In genomic region chr9:33289501-33289900, GRCh38 we compare ENCODE assay signal across 8 cellular contexts. TPM values are rescaled to one million over a fixed set of nuclear protein-coding genes. Genes with fewer than 3 reads are reported as not detected.
DNase-seq lines count a peak whose midpoint lies in the region; ATAC-seq, FAIRE-seq and TF ChIP-seq lines count a peak whose summit lies in the region.

No MANE protein-coding gene starts in this region.

- H3K4me3 Mint-ChIP-seq in activated T-helper 1 cell treated with anti-CD3 and anti-CD28 coated beads, Interleukin-12 subunit alpha, Interleukin-12 subunit beta, Interleukin-2, Interleukin-4 antibody, amounts not matched to agents 30 ng/mL and 10 ng/mL and 1 ng/mL, durations not matched to agents 14 hours and 24 hours and 36 hours = peak overlapping the region; percentile 93

- no peaks in the 10 kb centered on the region for H3K27me3 Mint-ChIP-seq in activated T-helper 1 cell treated with anti-CD3 and anti-CD28 coated beads, Interleukin-12 subunit alpha, Interleukin-12 subunit beta, Interleukin-2, Interleukin-4 antibody, amounts not matched to agents 30 ng/mL and 10 ng/mL and 1 ng/mL, durations not matched to agents 14 hours and 24 hours and 36 hours (ENCODE audit: insufficient read depth)

- FAIRE-seq in D721Med (lab: Jason Lieb, UNC) = no peak

- H3K27ac ChIP-seq in cardiac muscle cell (peak overlapping the region; percentile 96), heart right ventricle (peak overlapping the region; percentile 94 to 100 (median 98)), gastrocnemius medialis (peak overlapping the region; percentile 93 to 100 (median 94))

- DNase-seq in cardiac muscle cell (ENCODE audit: low read depth in 1 of 2, low spot score in 1 of 2) (peak in 1 of 2 donors; percentile 20), cardiac septum (ENCODE audit: low spot score) (no peak), heart right ventricle (peak; percentile 13 to 21), gastrocnemius medialis (no peak), SW 1271 (lab: John Stamatoyannopoulos, UW) (no peak), D721Med (ENCODE audit: insufficient read length, low spot score) (no peak)
- DNase-seq in activated T-helper 1 cell treated with anti-CD3 and anti-CD28 coated beads, Interleukin-12 subunit alpha, Interleukin-12 subunit beta, Interleukin-2, Interleukin-4 antibody, amounts not matched to agents 30 ng/mL and 10 ng/mL and 1 ng/mL, durations not matched to agents 14 hours and 24 hours and 36 hours (ENCODE audit: low spot score) = no peak

- H3K4me3 ChIP-seq in cardiac muscle cell (peak overlapping the region; percentile 61), heart right ventricle (peak overlapping the region; percentile 59 to 94 (median 79)), gastrocnemius medialis (peak overlapping the region; percentile 69 to 90 (median 76))

- WGBS in heart right ventricle, 2 donors = 12 to 14% methylated on average over 9 to 11 of the region's 12 CpGs

- intact Hi-C loops in cardiac septum (cut with DNase I) = loop anchor here (10.0 kb wide), 1 partner anchor 185 kb away; the partner anchor contains the start of gene NOL6
- intact Hi-C loops in activated T-helper 1 cell treated with anti-CD3 and anti-CD28 coated beads, Interleukin-12 subunit alpha, Interleukin-12 subunit beta, Interleukin-2, Interleukin-4 antibody, amounts not matched to agents 30 ng/mL and 10 ng/mL and 1 ng/mL, durations not matched to agents 14 hours and 24 hours and 36 hours (cut with micrococcal nuclease) = no loop called here
- intact Hi-C loops in heart right ventricle (cut with DNase I) = loop anchor here in 7 of 10 donors (5.0 to 10.0 kb wide), 4 partner anchors 128 to 183 kb away; partner anchors contain the start of gene NOL6 (in 1 of the 7)
- intact Hi-C loops in gastrocnemius medialis (cut with DNase I; ENCODE audit: low total_unique reads) = loop anchor here (5.0 to 10.0 kb wide), 3 partner anchors 83 to 178 kb away; partner anchors contain the start of gene AQP7

- H3K9me3 Mint-ChIP-seq in activated T-helper 1 cell treated with anti-CD3 and anti-CD28 coated beads, Interleukin-12 subunit alpha, Interleukin-12 subunit beta, Interleukin-2, Interleukin-4 antibody, amounts not matched to agents 30 ng/mL and 10 ng/mL and 1 ng/mL, durations not matched to agents 14 hours and 24 hours and 36 hours = no peaks in the 10 kb centered on the region

- ATAC-seq in heart right ventricle (peak in 7 of 8 donors; percentile 0 to 40 (median 14)), gastrocnemius medialis (peak in 1 of 2 donors; percentile 4), HG03095 (IDR thresholded peaks at IDR 0.05; ENCODE audit: unreplicated experiment) (no peak)

- no peaks in the 10 kb centered on the region for H3K9me3 ChIP-seq in cardiac muscle cell (ENCODE audit: low read depth)
- H3K9me3 ChIP-seq in heart right ventricle = no peaks in the 10 kb centered on the region
- H3K9me3 ChIP-seq in gastrocnemius medialis = no peaks in the 10 kb centered on the region

- peak overlapping the region; percentile 100 for H3K27ac Mint-ChIP-seq in activated T-helper 1 cell treated with anti-CD3 and anti-CD28 coated beads, Interleukin-12 subunit alpha, Interleukin-12 subunit beta, Interleukin-2, Interleukin-4 antibody, amounts not matched to agents 30 ng/mL and 10 ng/mL and 1 ng/mL, durations not matched to agents 14 hours and 24 hours and 36 hours

- H3K36me3 Mint-ChIP-seq in activated T-helper 1 cell treated with anti-CD3 and anti-CD28 coated beads, Interleukin-12 subunit alpha, Interleukin-12 subunit beta, Interleukin-2, Interleukin-4 antibody, amounts not matched to agents 30 ng/mL and 10 ng/mL and 1 ng/mL, durations not matched to agents 14 hours and 24 hours and 36 hours (ENCODE audit: low read depth) = peaks cover 23% of the 10 kb centered on the region

- TF ChIP-seq CTCF in cardiac muscle cell (IDR thresholded peaks at IDR 0.05; ENCODE audit: low read depth, low read length) = no peak
- no peak for TF ChIP-seq CTCF in heart right ventricle (IDR thresholded peaks at IDR 0.05)
- TF ChIP-seq CTCF in gastrocnemius medialis (IDR thresholded peaks at IDR 0.05 in 4 of 5, conservative IDR thresholded peaks at IDR 0.05 in 1 of 5) = no peak
- TF ChIP-seq CTCF in D721Med (IDR thresholded peaks at IDR 0.05; ENCODE audit: insufficient read depth, missing control alignments) = no peak

- no peaks in the 10 kb centered on the region for H3K27me3 ChIP-seq in cardiac muscle cell
- H3K27me3 ChIP-seq in heart right ventricle = no peaks in the 10 kb centered on the region
- H3K27me3 ChIP-seq in gastrocnemius medialis = no peaks in the 10 kb centered on the region

- in situ Hi-C loops in gastrocnemius medialis (cut with MboI; ENCODE audit: low sequenced_read_pairs in 4 of 4) = loop anchor here in 1 of 4 donors (25.0 kb wide), 1 partner anchor 173 kb away; the partner anchor contains the start of gene NOL6

- H3K36me3 ChIP-seq in cardiac muscle cell = no peaks in the 10 kb centered on the region
- H3K36me3 ChIP-seq in heart right ventricle = peaks cover 0 to 49% (median 0%) of the 10 kb centered on the region in 9 donors
- no peaks in the 10 kb centered on the region for H3K36me3 ChIP-seq in gastrocnemius medialis

- peaks cover 46% of the 10 kb centered on the region for H3K4me1 Mint-ChIP-seq in activated T-helper 1 cell treated with anti-CD3 and anti-CD28 coated beads, Interleukin-12 subunit alpha, Interleukin-12 subunit beta, Interleukin-2, Interleukin-4 antibody, amounts not matched to agents 30 ng/mL and 10 ng/mL and 1 ng/mL, durations not matched to agents 14 hours and 24 hours and 36 hours (ENCODE audit: low read depth)

- H3K4me1 ChIP-seq in cardiac muscle cell (ENCODE audit: low read depth) (peaks cover 4% of the 10 kb centered on the region), heart right ventricle (peaks cover 0 to 55% (median 43%) of the 10 kb centered on the region in 9 donors), gastrocnemius medialis (peaks cover 42 to 43% of the 10 kb centered on the region in 2 donors)

- no peak for TF ChIP-seq POLR2A in gastrocnemius medialis (IDR thresholded peaks at IDR 0.05)

RNA-seq across cellular contexts. Expression of gene NFX1, which starts 0.8 kb away (rescaled TPM):
- total RNA-seq in cardiac muscle cell = 15.7 and 19.3 TPM in 2 replicates
- 29.4 and 29.9 TPM in 2 replicates for polyA plus RNA-seq in cardiac muscle cell
- 38.0 TPM for total RNA-seq in cardiac septum
- total RNA-seq in activated T-helper 1 cell treated with anti-CD3 and anti-CD28 coated beads, Interleukin-12 subunit alpha, Interleukin-12 subunit beta, Interleukin-2, Interleukin-4 antibody, amounts not matched to agents 30 ng/mL and 10 ng/mL and 1 ng/mL, durations not matched to agents 14 hours and 24 hours and 36 hours = 36.2 and 37.6 TPM in 2 replicates
- total RNA-seq in heart right ventricle = 10 to 100 TPM; 27.9 to 44.1 (median 34.5) TPM
- polyA plus RNA-seq in heart right ventricle = 10 to 100 TPM; 14.5 to 15.1 TPM
- 10 to 100 TPM; 29.8 to 52.0 (median 40.6) TPM for total RNA-seq in gastrocnemius medialis

RNA-seq across cellular contexts. Expression of gene CHMP5, which starts 24.7 kb away (rescaled TPM):
- total RNA-seq in cardiac muscle cell (75.2 and 75.5 TPM in 2 replicates), cardiac septum (53.8 TPM), heart right ventricle (10 to 100 TPM; 41.4 to 57.2 (median 53.5) TPM), gastrocnemius medialis (10 to 100 TPM; 42.8 to 50.7 (median 47.8) TPM)
- polyA plus RNA-seq in cardiac muscle cell (99.5 and 122 TPM in 2 replicates), heart right ventricle (10 to 100 TPM; 24.1 to 55.6 TPM)
- 70.7 and 76.7 TPM in 2 replicates for total RNA-seq in activated T-helper 1 cell treated with anti-CD3 and anti-CD28 coated beads, Interleukin-12 subunit alpha, Interleukin-12 subunit beta, Interleukin-2, Interleukin-4 antibody, amounts not matched to agents 30 ng/mL and 10 ng/mL and 1 ng/mL, durations not matched to agents 14 hours and 24 hours and 36 hours

RNA-seq across cellular contexts. Expression of gene BAG1, which starts 25.0 kb away (rescaled TPM):
- total RNA-seq in cardiac muscle cell = 248 and 301 TPM in 2 replicates
- polyA plus RNA-seq in cardiac muscle cell = 166 and 270 TPM in 2 replicates
- 150 TPM for total RNA-seq in cardiac septum
- total RNA-seq in activated T-helper 1 cell treated with anti-CD3 and anti-CD28 coated beads, Interleukin-12 subunit alpha, Interleukin-12 subunit beta, Interleukin-2, Interleukin-4 antibody, amounts not matched to agents 30 ng/mL and 10 ng/mL and 1 ng/mL, durations not matched to agents 14 hours and 24 hours and 36 hours = 75.0 and 78.2 TPM in 2 replicates
- 100 to 1,000 TPM in 8 of 10 donors, 10 to 100 TPM in 2; 95.3 to 159 (median 132) TPM for total RNA-seq in heart right ventricle
- polyA plus RNA-seq in heart right ventricle = 100 to 1,000 TPM in 1 of 2 donors, 10 to 100 TPM in 1; 71.9 to 148 TPM
- total RNA-seq in gastrocnemius medialis = 100 to 1,000 TPM in 3 of 4 donors, 10 to 100 TPM in 1; 81.5 to 244 (median 158) TPM

RNA-seq across cellular contexts. Expression of gene SPINK4, which starts 49.5 kb away (rescaled TPM):
- 7.8 TPM in 1 of 2 replicates, not detected in the other for total RNA-seq in cardiac muscle cell
- 5.7 and 6.9 TPM in 2 replicates for polyA plus RNA-seq in cardiac muscle cell
- total RNA-seq in cardiac septum = not detected
- not detected in 2 replicates for total RNA-seq in activated T-helper 1 cell treated with anti-CD3 and anti-CD28 coated beads, Interleukin-12 subunit alpha, Interleukin-12 subunit beta, Interleukin-2, Interleukin-4 antibody, amounts not matched to agents 30 ng/mL and 10 ng/mL and 1 ng/mL, durations not matched to agents 14 hours and 24 hours and 36 hours
- not detected for total RNA-seq in heart right ventricle
- polyA plus RNA-seq in heart right ventricle = not detected
- total RNA-seq in gastrocnemius medialis = not detected

Comparison
In these comparisons a context has a peak if more than half of its experiments do, and no peak if none do; other contexts are left out.
1. DNase-seq: peak in heart right ventricle (2 of 2); none in cardiac septum (single experiment), activated T-helper 1 cell treated with anti-CD3 and anti-CD28 coated beads, Interleukin-12 subunit alpha, Interleukin-12 subunit beta, Interleukin-2, Interleukin-4 antibody, amounts not matched to agents 30 ng/mL and 10 ng/mL and 1 ng/mL, durations not matched to agents 14 hours and 24 hours and 36 hours (single experiment), gastrocnemius medialis (0 of 2), SW 1271 (0 of 2) and D721Med (single experiment).
2. Peak in every context shown above with its lines, with median percentiles within 50 percentile points of each other: H3K27ac ChIP-seq and H3K4me3 ChIP-seq.